In the genomic region with DNA sequence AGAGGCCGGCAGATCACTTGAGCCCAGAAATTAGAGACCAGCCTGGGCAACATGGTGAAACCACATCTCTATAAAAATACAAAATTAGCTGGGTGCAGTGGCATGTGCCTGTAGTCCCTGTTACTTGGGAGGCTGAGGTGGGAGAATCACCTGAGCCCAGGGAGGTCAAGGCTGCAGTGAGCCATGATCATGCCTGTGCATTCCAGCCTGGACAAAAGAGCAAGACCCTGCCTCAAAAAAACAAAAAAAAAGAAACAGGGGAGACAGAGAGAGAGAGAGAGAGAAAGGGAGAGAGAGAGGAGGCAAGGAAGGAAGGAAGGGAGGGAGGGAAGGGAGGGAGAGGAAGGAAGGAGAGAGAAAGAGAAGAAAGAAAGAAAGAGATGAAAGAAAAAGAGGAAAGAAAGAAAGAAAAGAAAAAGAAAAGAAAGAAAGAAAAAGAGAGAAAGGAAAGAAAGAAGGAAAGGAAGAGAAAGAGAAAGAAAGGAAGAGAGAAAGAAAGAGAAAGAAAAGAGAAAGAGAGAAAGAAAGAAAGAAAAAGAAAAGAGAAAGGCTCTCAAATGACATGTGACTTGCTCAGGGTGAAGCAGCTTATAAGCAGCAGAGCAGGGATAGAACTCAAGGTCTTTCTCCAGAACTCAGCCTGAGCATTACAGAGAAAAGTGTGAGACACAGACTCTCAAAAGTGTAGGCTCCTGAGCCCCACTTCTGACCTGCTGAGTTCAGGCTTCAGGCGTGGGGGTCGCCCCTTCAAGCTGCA, we compare ENCODE assay signal across 20 cellular contexts. TPM values are rescaled to one million over a fixed set of nuclear protein-coding genes. Genes with fewer than 3 reads are reported as not detected.
DNase-seq lines count a peak whose midpoint lies in the region; ATAC-seq and TF ChIP-seq lines count a peak whose summit lies in the region.
"Had no signal": no experiment of that assay in that cellular context is flagged by ENCODE, and none has a peak within 500 bp of the region (broad histone marks: within the 10 kb centered on the region; RNA-seq: fewer than 3 reads in every experiment).

No MANE protein-coding gene starts in this region.

- no peaks in the 10 kb centered on the region for H3K36me3 Mint-ChIP-seq in activated CD8-positive, alpha-beta T cell treated with anti-CD3 and anti-CD28 coated beads for 36 hours (ENCODE audit: low read depth)
- H3K36me3 Mint-ChIP-seq in activated CD8-positive, alpha-beta T cell treated with anti-CD3 and anti-CD28 coated beads, Interleukin-2, amount 10 ng/mL, durations not matched to agents 7 days and 5 days (ENCODE audit: low read depth) = no peaks in the 10 kb centered on the region
- H3K36me3 Mint-ChIP-seq in GM23338 (ENCODE audit: low read depth) = no peaks in the 10 kb centered on the region
- H3K36me3 Mint-ChIP-seq: CD4-positive, CD25-positive, alpha-beta regulatory T cell; naive B cell had no signal

- H2BK120ac ChIP-seq in trophoblast cell (ENCODE audit: insufficient read depth, low read length, poor library complexity) = no peak overlapping the region

- H3K9me2 ChIP-seq in GM23338 (ENCODE audit: insufficient read depth) (no peaks in the 10 kb centered on the region), PC-9 (ENCODE audit: insufficient read depth) (no peaks in the 10 kb centered on the region)

- H3K79me2 ChIP-seq in GM23338 (replicated peaks; ENCODE audit: insufficient read depth) (no peaks in the 10 kb centered on the region), PC-9 (ENCODE audit: low read depth) (no peaks in the 10 kb centered on the region), trophoblast cell (ENCODE audit: control insufficient read depth, insufficient read depth, low read length, poor library complexity) (no peaks in the 10 kb centered on the region)

- BruUV-seq in PC-9 (replicated peaks; lab: Mats Ljungman, UMichigan) = no TSS peak

- H3K9me3 Mint-ChIP-seq in activated CD8-positive, alpha-beta T cell treated with anti-CD3 and anti-CD28 coated beads for 36 hours = no peaks in the 10 kb centered on the region
- H3K9me3 Mint-ChIP-seq in activated CD8-positive, alpha-beta T cell treated with anti-CD3 and anti-CD28 coated beads, Interleukin-2, amount 10 ng/mL, durations not matched to agents 7 days and 5 days (ENCODE audit: insufficient read depth) = no peaks in the 10 kb centered on the region
- H3K9me3 Mint-ChIP-seq in GM23338 = no peaks in the 10 kb centered on the region; the same call in 2 of the 3 replicates
- H3K9me3 Mint-ChIP-seq: CD4-positive, CD25-positive, alpha-beta regulatory T cell; naive B cell had no signal

- no peaks in the 10 kb centered on the region for H3K27me3 ChIP-seq in GM23338 (ENCODE audit: insufficient read depth)
- no peaks in the 10 kb centered on the region for H3K27me3 ChIP-seq in PC-9 (ENCODE audit: insufficient read depth, low read depth)
- no peaks in the 10 kb centered on the region for H3K27me3 ChIP-seq in trophoblast cell (ENCODE audit: insufficient read depth, low read length)
- no peaks in the 10 kb centered on the region for H3K27me3 ChIP-seq in aorta (ENCODE audit: control insufficient read depth in 1 of 2, insufficient read depth in 2 of 2, low read length in 1 of 2)

- H2AFZ ChIP-seq in GM23338 (peak overlapping the region; percentile 72; the same call in 1 of the 2 replicates), PC-9 (peak overlapping the region; percentile 40; the same call in 1 of the 2 replicates), trophoblast cell (ENCODE audit: insufficient read depth, low read length, poor library complexity) (no peak overlapping the region)

- POLR2A ChIA-PET in activated CD8-positive, alpha-beta T cell treated with anti-CD3 and anti-CD28 coated beads for 36 hours (lab: Charles Lee) = interaction anchor here (0.9 kb wide), 1 partner anchor 15 kb away, joined by 3 read pairs; a partner anchor contains a TSS
- POLR2A ChIA-PET in activated CD8-positive, alpha-beta T cell treated with anti-CD3 and anti-CD28 coated beads, Interleukin-2, amount 10 ng/mL, durations not matched to agents 7 days and 5 days (lab: Charles Lee) = no interaction called here
- POLR2A ChIA-PET in PC-9 (lab: Charles Lee; ENCODE audit: unreplicated experiment) = interaction anchor here (0.6 kb wide), 1 partner anchor 574 kb away, joined by 5 read pairs; no protein-coding TSS in a partner anchor

- H3K36me3 ChIP-seq in GM23338 (ENCODE audit: insufficient read depth) (no peaks in the 10 kb centered on the region), PC-9 (ENCODE audit: low read depth) (no peaks in the 10 kb centered on the region), trophoblast cell (ENCODE audit: control insufficient read depth in 1 of 2, insufficient read depth in 2 of 2, low read length in 2 of 2) (no peaks in the 10 kb centered on the region), aorta (ENCODE audit: control insufficient read depth in 1 of 2, insufficient read depth in 2 of 2, low read length in 1 of 2) (no peaks in the 10 kb centered on the region)

- ATAC-seq in activated CD8-positive, alpha-beta T cell treated with anti-CD3 and anti-CD28 coated beads for 36 hours = peak; percentile 49
- no peak for ATAC-seq in activated CD8-positive, alpha-beta T cell treated with anti-CD3 and anti-CD28 coated beads, Interleukin-2, amount 10 ng/mL, durations not matched to agents 7 days and 5 days
- ATAC-seq in GM23338 = no peak
- ATAC-seq in GM19395 (IDR thresholded peaks at IDR 0.05; ENCODE audit: unreplicated experiment) = no peak
- ATAC-seq in GM18909 (IDR thresholded peaks at IDR 0.05; ENCODE audit: poor library complexity, unreplicated experiment) = no peak
- ATAC-seq in aorta (ENCODE audit: low FRiP score) = no peak

- no peaks in the 10 kb centered on the region for H3K9me3 ChIP-seq in PC-9 (ENCODE audit: insufficient read depth, low read depth)
- no peaks in the 10 kb centered on the region for H3K9me3 ChIP-seq in trophoblast cell (ENCODE audit: insufficient read depth, low read depth, low read length)
- H3K9me3 ChIP-seq in aorta (ENCODE audit: control insufficient read depth, low read length) = no peaks in the 10 kb centered on the region

- intact Hi-C loops in activated CD8-positive, alpha-beta T cell treated with anti-CD3 and anti-CD28 coated beads for 36 hours (cut with micrococcal nuclease) = no loop called here
- intact Hi-C loops in PC-9 (cut with micrococcal nuclease; ENCODE audit: unreplicated experiment) = loop anchor here (1.0 kb wide), 1 partner anchor 8 kb away; no protein-coding TSS in a partner anchor
- intact Hi-C loops in aorta (cut with DNase I) = no loop called here

- peak; percentile 31 for TF ChIP-seq CTCF in activated CD8-positive, alpha-beta T cell treated with anti-CD3 and anti-CD28 coated beads for 36 hours (IDR thresholded peaks at IDR 0.05)
- no peak for TF ChIP-seq CTCF in GM23338 (conservative IDR thresholded peaks at IDR 0.05; ENCODE audit: low read depth in 2 of 2)
- TF ChIP-seq CTCF in PC-9 (conservative IDR thresholded peaks at IDR 0.05) = no peak

- no peak overlapping the region for H3K18ac ChIP-seq in trophoblast cell (ENCODE audit: low read length)

- no peaks in the 10 kb centered on the region for H3K4me1 ChIP-seq in GM23338 (ENCODE audit: insufficient read depth)
- peaks cover 42% of the 10 kb centered on the region for H3K4me1 ChIP-seq in PC-9 (replicated peaks; ENCODE audit: insufficient read depth)
- peaks cover 14 to 16% of the 10 kb centered on the region in 2 experiments for H3K4me1 ChIP-seq in trophoblast cell (ENCODE audit: control insufficient read depth in 1 of 2, insufficient read depth in 2 of 2, low read length in 2 of 2)
- peaks cover 0 to 2% of the 10 kb centered on the region in 2 donors for H3K4me1 ChIP-seq in aorta (ENCODE audit: control insufficient read depth in 1 of 2, insufficient read depth in 2 of 2, low read length in 2 of 2)

- DNase-seq in activated CD8-positive, alpha-beta T cell treated with anti-CD3 and anti-CD28 coated beads for 36 hours = no peak
- no peak for DNase-seq in activated CD8-positive, alpha-beta T cell treated with anti-CD3 and anti-CD28 coated beads, Interleukin-2, amount 10 ng/mL, durations not matched to agents 7 days and 5 days
- DNase-seq in GM23338 (ENCODE audit: low spot score) = no peak
- no peak for DNase-seq in PC-9
- DNase-seq in trophoblast cell = no peak
- DNase-seq in aorta = no peak
- DNase-seq: 8988T; activated naive CD4-positive, alpha-beta T cell treated with anti-CD3 and anti-CD28 coated beads, Interleukin-2, amount 50 U/mL, for 16 hours; naive B cell; NCI-H2029; NCI-H526 treated with DMSO at 0.1 percent for 48 hours had no signal

- H2BK12ac ChIP-seq in trophoblast cell (ENCODE audit: low read length) = no peak overlapping the region

- H3K27ac Mint-ChIP-seq in activated CD8-positive, alpha-beta T cell treated with anti-CD3 and anti-CD28 coated beads for 36 hours = no peak overlapping the region
- H3K27ac Mint-ChIP-seq in activated CD8-positive, alpha-beta T cell treated with anti-CD3 and anti-CD28 coated beads, Interleukin-2, amount 10 ng/mL, durations not matched to agents 7 days and 5 days = no peak overlapping the region
- H3K27ac Mint-ChIP-seq in GM23338 = no peak overlapping the region

- H4K8ac ChIP-seq in trophoblast cell (ENCODE audit: low read depth, low read length) = no peak overlapping the region

- peak overlapping the region; percentile 47 for H4K91ac ChIP-seq in trophoblast cell (ENCODE audit: low read depth, low read length)

- H3K14ac ChIP-seq in trophoblast cell (ENCODE audit: low read length) = no peak overlapping the region

- H2BK5ac ChIP-seq in trophoblast cell (ENCODE audit: low read depth, low read length, poor library complexity) = no peak overlapping the region

- H3F3A ChIP-seq in GM23338 (replicated peaks; ENCODE audit: low read depth) = 0 out of 2 replicates have a peak, but pooled peaks cover 4% of the 10 kb centered on the region
- peaks cover 28% of the 10 kb centered on the region for H3F3A ChIP-seq in PC-9 (ENCODE audit: insufficient read depth, low read depth)

- H4K20me1 ChIP-seq in GM23338 (replicated peaks; ENCODE audit: insufficient read depth) (no peaks in the 10 kb centered on the region), PC-9 (ENCODE audit: insufficient read depth) (no peaks in the 10 kb centered on the region)

- peaks cover 10% of the 10 kb centered on the region for H3K4me1 Mint-ChIP-seq in activated CD8-positive, alpha-beta T cell treated with anti-CD3 and anti-CD28 coated beads for 36 hours (ENCODE audit: low read depth)
- H3K4me1 Mint-ChIP-seq in activated CD8-positive, alpha-beta T cell treated with anti-CD3 and anti-CD28 coated beads, Interleukin-2, amount 10 ng/mL, durations not matched to agents 7 days and 5 days (ENCODE audit: low read depth) = no peaks in the 10 kb centered on the region
- peaks cover 4% of the 10 kb centered on the region for H3K4me1 Mint-ChIP-seq in GM23338
- H3K4me1 Mint-ChIP-seq: CD4-positive, CD25-positive, alpha-beta regulatory T cell had no signal

- no peak overlapping the region for H3K23ac ChIP-seq in trophoblast cell (ENCODE audit: low read length)

- no peak overlapping the region for H4K12ac ChIP-seq in trophoblast cell (ENCODE audit: low read depth, low read length)

- no peak overlapping the region for H3K4me3 Mint-ChIP-seq in activated CD8-positive, alpha-beta T cell treated with anti-CD3 and anti-CD28 coated beads for 36 hours
- H3K4me3 Mint-ChIP-seq in activated CD8-positive, alpha-beta T cell treated with anti-CD3 and anti-CD28 coated beads, Interleukin-2, amount 10 ng/mL, durations not matched to agents 7 days and 5 days = no peak overlapping the region
- no peak overlapping the region for H3K4me3 Mint-ChIP-seq in GM23338
- H3K4me3 Mint-ChIP-seq: CD4-positive, CD25-positive, alpha-beta regulatory T cell had no signal

- no peak overlapping the region for H3K4ac ChIP-seq in trophoblast cell (ENCODE audit: low read depth, low read length)

- CTCF ChIA-PET in activated CD8-positive, alpha-beta T cell treated with anti-CD3 and anti-CD28 coated beads for 36 hours (lab: Charles Lee) = no interaction called here
- CTCF ChIA-PET in activated CD8-positive, alpha-beta T cell treated with anti-CD3 and anti-CD28 coated beads, Interleukin-2, amount 10 ng/mL, durations not matched to agents 7 days and 5 days (lab: Charles Lee) = interaction anchor here (1.8 kb wide), 1 partner anchor 29 kb away, joined by 5 read pairs; no protein-coding TSS in a partner anchor
- CTCF ChIA-PET in PC-9 (lab: Charles Lee) = no interaction called here

- H3K4me3 ChIP-seq in GM23338 (no peak overlapping the region), PC-9 (no peak overlapping the region), trophoblast cell (ENCODE audit: low read depth, low read length) (no peak overlapping the region), aorta (ENCODE audit: low read length in 2 of 2) (no peak overlapping the region)

- WGBS in trophoblast cell (ENCODE audit: extremely low coverage, insufficient coverage, insufficient read length) = no CpG with 5 or more reads among the region's 3 CpGs
- 92 to 93% methylated on average over 3 of the region's 3 CpGs for WGBS in aorta, 2 donors

- no peak overlapping the region for H2AK5ac ChIP-seq in trophoblast cell (ENCODE audit: low read length)

- no peak overlapping the region for H3K4me2 ChIP-seq in GM23338
- peak overlapping the region; percentile 79 for H3K4me2 ChIP-seq in PC-9
- no peak overlapping the region for H3K4me2 ChIP-seq in trophoblast cell (ENCODE audit: low read length)

- H3K27me3 Mint-ChIP-seq in activated CD8-positive, alpha-beta T cell treated with anti-CD3 and anti-CD28 coated beads for 36 hours = peaks cover 1% of the 10 kb centered on the region
- H3K27me3 Mint-ChIP-seq in activated CD8-positive, alpha-beta T cell treated with anti-CD3 and anti-CD28 coated beads, Interleukin-2, amount 10 ng/mL, durations not matched to agents 7 days and 5 days (ENCODE audit: low read depth) = peaks cover 7% of the 10 kb centered on the region
- H3K27me3 Mint-ChIP-seq in GM23338 (ENCODE audit: insufficient read depth, low read depth, poor library complexity) = peaks cover 14% of the 10 kb centered on the region

- no peak overlapping the region for H3K9ac ChIP-seq in trophoblast cell (ENCODE audit: low read length)

- H3K27ac ChIP-seq in GM23338 (ENCODE audit: low read depth) = no peak overlapping the region
- peak overlapping the region; percentile 50; the same call in 1 of the 2 replicates for H3K27ac ChIP-seq in PC-9
- H3K27ac ChIP-seq in trophoblast cell (ENCODE audit: low read depth, low read length) = no peak overlapping the region
- H3K27ac ChIP-seq in aorta (ENCODE audit: low read depth in 1 of 2, low read length in 2 of 2) = no peak overlapping the region

- H3K79me1 ChIP-seq in trophoblast cell (ENCODE audit: low read length) = peaks cover 6% of the 10 kb centered on the region

RNA-seq across cellular contexts. Expression of a gene that starts 15.5 kb away (rescaled TPM):
- total RNA-seq in activated CD8-positive, alpha-beta T cell treated with anti-CD3 and anti-CD28 coated beads for 36 hours = under 1 TPM in 1 of 2 experiments, not detected in 1; 0.09 TPM
- total RNA-seq in activated CD8-positive, alpha-beta T cell treated with anti-CD3 and anti-CD28 coated beads, Interleukin-2, amount 10 ng/mL, durations not matched to agents 7 days and 5 days = not detected
- 0.16 and 2.8 TPM in 2 replicates for total RNA-seq in GM23338 (2014; rRNA removed; shearing (Covaris generic))
- polyA plus RNA-seq in GM23338 (2016; fragmentation: Nextera tagmentation; extraction: Ambion mirVana) (0.24 and 0.30 TPM in 2 replicates), aorta (10 to 100 TPM; 17.5 to 62.5 TPM)
- total RNA-seq in PC-9 (2021) (not detected in 2 replicates), aorta (10 to 100 TPM; 45.5 to 47.5 TPM)
- 3.5 TPM in 2 replicates for polyA plus RNA-seq in trophoblast cell (2013)
- polyA plus RNA-seq: CD4-positive, CD25-positive, alpha-beta regulatory T cell had no signal

RNA-seq across cellular contexts. Expression of a gene that starts 16.8 kb away (rescaled TPM):
- total RNA-seq in activated CD8-positive, alpha-beta T cell treated with anti-CD3 and anti-CD28 coated beads for 36 hours = 1 to 10 TPM; 2.1 to 2.9 TPM
- under 1 TPM in 1 of 2 experiments, not detected in 1; 0.50 TPM for total RNA-seq in activated CD8-positive, alpha-beta T cell treated with anti-CD3 and anti-CD28 coated beads, Interleukin-2, amount 10 ng/mL, durations not matched to agents 7 days and 5 days
- total RNA-seq in GM23338 (2014; rRNA removed; shearing (Covaris generic)) = not detected in 2 replicates
- polyA plus RNA-seq in GM23338 (2016; fragmentation: Nextera tagmentation; extraction: Ambion mirVana) (not detected in 2 replicates), aorta (not detected)
- total RNA-seq in PC-9 (2021) (not detected in 2 replicates), aorta (under 1 TPM in 1 of 2 donors, not detected in 1; 0.94 TPM)
- not detected in 2 replicates for polyA plus RNA-seq in trophoblast cell (2013)
- total RNA-seq: CD4-positive, CD25-positive, alpha-beta regulatory T cell; H4; HT-29; liver; M059J; posterior vena cava; RPMI7951 had no signal
- polyA plus RNA-seq: CD4-positive, CD25-positive, alpha-beta regulatory T cell; liver had no signal

RNA-seq across cellular contexts. Expression of a gene that starts 29.2 kb away (rescaled TPM):
- 1 to 10 TPM; 7.1 to 7.4 TPM for total RNA-seq in activated CD8-positive, alpha-beta T cell treated with anti-CD3 and anti-CD28 coated beads for 36 hours
- under 1 TPM; 0.97 to 0.99 TPM for total RNA-seq in activated CD8-positive, alpha-beta T cell treated with anti-CD3 and anti-CD28 coated beads, Interleukin-2, amount 10 ng/mL, durations not matched to agents 7 days and 5 days
- total RNA-seq in GM23338 (2014; rRNA removed; shearing (Covaris generic)) = not detected in 2 replicates
- polyA plus RNA-seq in GM23338 (2016; fragmentation: Nextera tagmentation; extraction: Ambion mirVana) (0.19 and 0.42 TPM in 2 replicates), aorta (under 1 TPM in 1 of 2 donors, not detected in 1; 0.08 TPM)
- total RNA-seq in PC-9 (2021) (0.24 and 0.35 TPM in 2 replicates), aorta (under 1 TPM; 0.24 to 0.29 TPM)
- polyA plus RNA-seq in trophoblast cell (2013) = 0.03 TPM in 2 replicates
- total RNA-seq: CD4-positive, CD25-positive, alpha-beta regulatory T cell; H4; HT-29; M059J; RPMI7951 had no signal
- polyA plus RNA-seq: CD4-positive, CD25-positive, alpha-beta regulatory T cell had no signal

RNA-seq across cellular contexts. Expression of a gene that starts 59.4 kb away (rescaled TPM):
- 10 to 100 TPM; 53.3 to 53.4 TPM for total RNA-seq in activated CD8-positive, alpha-beta T cell treated with anti-CD3 and anti-CD28 coated beads for 36 hours
- total RNA-seq in activated CD8-positive, alpha-beta T cell treated with anti-CD3 and anti-CD28 coated beads, Interleukin-2, amount 10 ng/mL, durations not matched to agents 7 days and 5 days = 10 to 100 TPM; 47.8 to 53.8 TPM
- total RNA-seq in GM23338 (2014; rRNA removed; shearing (Covaris generic)) = 70.3 and 75.4 TPM in 2 replicates
- polyA plus RNA-seq in GM23338 (2016; fragmentation: Nextera tagmentation; extraction: Ambion mirVana) (36.5 and 40.0 TPM in 2 replicates), aorta (10 to 100 TPM; 16.3 to 21.6 TPM)
- total RNA-seq in PC-9 (2021) (51.4 and 56.4 TPM in 2 replicates), aorta (10 to 100 TPM; 26.7 to 27.4 TPM)
- 36.7 and 38.3 TPM in 2 replicates for polyA plus RNA-seq in trophoblast cell (2013)

RNA-seq across cellular contexts. Expression of a gene that starts 59.5 kb away (rescaled TPM):
- 10 to 100 TPM; 39.3 to 39.6 TPM for total RNA-seq in activated CD8-positive, alpha-beta T cell treated with anti-CD3 and anti-CD28 coated beads for 36 hours
- 10 to 100 TPM; 38.2 to 40.4 TPM for total RNA-seq in activated CD8-positive, alpha-beta T cell treated with anti-CD3 and anti-CD28 coated beads, Interleukin-2, amount 10 ng/mL, durations not matched to agents 7 days and 5 days
- 24.7 and 36.3 TPM in 2 replicates for total RNA-seq in GM23338 (2014; rRNA removed; shearing (Covaris generic))
- 26.6 and 28.6 TPM in 2 replicates for polyA plus RNA-seq in GM23338 (2016; fragmentation: Nextera tagmentation; extraction: Ambion mirVana)
- total RNA-seq in PC-9 (2021) = 53.5 and 58.3 TPM in 2 replicates
- polyA plus RNA-seq in trophoblast cell (2013) = 21.2 and 21.9 TPM in 2 replicates
- total RNA-seq in aorta = 10 to 100 TPM; 22.0 to 29.4 TPM
- polyA plus RNA-seq in aorta = 10 to 100 TPM; 28.9 to 48.2 TPM

Comparison
In these comparisons a context has a peak if more than half of its experiments do, and no peak if none do; other contexts are left out.
1. RNA of a gene that starts 15.5 kb away (total RNA-seq): 45.5 to 47.5 TPM in aorta; 0.16 to 2.8 TPM in GM23338, 0.09 TPM in activated CD8-positive, alpha-beta T cell treated with anti-CD3 and anti-CD28 coated beads for 36 hours, not detected in PC-9 and not detected in activated CD8-positive, alpha-beta T cell treated with anti-CD3 and anti-CD28 coated beads, Interleukin-2, amount 10 ng/mL, durations not matched to agents 7 days and 5 days; every median in the first group is over 10 times any median in the second.